11 cellular contexts compared by ENCODE assay signal in genomic region chr10:117503170-117503885, GRCh38. TPM values are rescaled to one million over a fixed set of nuclear protein-coding genes. Genes with fewer than 3 reads are reported as not detected.
A peak's percentile ranks its signal among the peaks of the same experiment; 100 is the strongest.
DNase-seq lines count a peak whose midpoint lies in the region; ATAC-seq and TF ChIP-seq lines count a peak whose summit lies in the region.
"Had no signal": no experiment of that assay in that cellular context is flagged by ENCODE, and none has a peak within 500 bp of the region (broad histone marks: within the 10 kb centered on the region; RNA-seq: fewer than 3 reads in every experiment).

No MANE protein-coding gene starts in this region.

- H3K4me3 ChIP-seq in sigmoid colon = no peak overlapping the region
- H3K4me3 ChIP-seq: A549, SJSA1 had no signal

- TF ChIP-seq CTCF in sigmoid colon (IDR thresholded peaks at IDR 0.05) (no peak), nephron progenitor cell (IDR thresholded peaks at IDR 0.05) (no peak)

- no peak overlapping the region for H3K27ac ChIP-seq in sigmoid colon
- H3K27ac ChIP-seq: A549, SJSA1 had no signal

- H3K9me3 Mint-ChIP-seq in nephron progenitor cell = no peaks in the 10 kb centered on the region

- WGBS in sigmoid colon, 2 donors = 40 to 43% methylated on average over 11 of the region's 11 CpGs

- H3K4me3 Mint-ChIP-seq in nephron progenitor cell = no peak overlapping the region
- H3K4me3 Mint-ChIP-seq: activated naive CD8-positive, alpha-beta T cell had no signal

- H3K27ac Mint-ChIP-seq in nephron progenitor cell = no peak overlapping the region
- H3K27ac Mint-ChIP-seq: activated naive CD8-positive, alpha-beta T cell had no signal

- H3K9me3 ChIP-seq in sigmoid colon = no peaks in the 10 kb centered on the region
- H3K9me3 ChIP-seq: A549, SJSA1 had no signal

- H3K36me3 Mint-ChIP-seq in nephron progenitor cell (ENCODE audit: low read depth) = no peaks in the 10 kb centered on the region
- H3K36me3 Mint-ChIP-seq: activated naive CD8-positive, alpha-beta T cell had no signal

- no peak for TF ChIP-seq POLR2A in sigmoid colon (IDR thresholded peaks at IDR 0.05)

- intact Hi-C loops in sigmoid colon (cut with DNase I) = no loop called here

- H3K27me3 Mint-ChIP-seq in nephron progenitor cell (ENCODE audit: low read depth, poor library complexity) = peaks cover 13% of the 10 kb centered on the region

- peak; percentile 26 to 27 for DNase-seq in NCI-H526 (lab: John Stamatoyannopoulos, UW)
- DNase-seq in NCI-H526 treated with DMSO at 0.1 percent for 48 hours (lab: John Stamatoyannopoulos, UW) = no peak
- peak; percentile 72 for DNase-seq in RPMI7951 (ENCODE audit: low read depth)
- DNase-seq in sigmoid colon = peak; percentile 20
- DNase-seq in nephron progenitor cell = no peak
- DNase-seq in iPS-NIHi11 (ENCODE audit: low spot score) = no peak

- ATAC-seq in HG03066 (IDR thresholded peaks at IDR 0.05; ENCODE audit: low read depth, unreplicated experiment) = peak; percentile 87
- no peak for ATAC-seq in GM18519 (IDR thresholded peaks at IDR 0.05; ENCODE audit: low FRiP score, unreplicated experiment)
- ATAC-seq: A549 had no signal

- H3K4me1 Mint-ChIP-seq in nephron progenitor cell = peaks cover 25% of the 10 kb centered on the region

- H3K36me3 ChIP-seq in sigmoid colon = no peaks in the 10 kb centered on the region
- H3K36me3 ChIP-seq: SJSA1 had no signal

- no peak for TF ChIP-seq EP300 in sigmoid colon (IDR thresholded peaks at IDR 0.05)

- peaks cover 0 to 10% (median 0%) of the 10 kb centered on the region in 3 donors for H3K27me3 ChIP-seq in sigmoid colon
- H3K27me3 ChIP-seq: SJSA1 had no signal

- H3K4me1 ChIP-seq in sigmoid colon = no peaks in the 10 kb centered on the region
- H3K4me1 ChIP-seq: A549, SJSA1 had no signal

RNA-seq across cellular contexts. Expression of gene EMX2, which starts 39.2 kb away (rescaled TPM):
- not detected in 2 replicates for total RNA-seq in RPMI7951 (2014; rRNA removed; shearing (Covaris generic))
- under 1 TPM in 1 of 4 donors, not detected in 3; 0.36 TPM for total RNA-seq in sigmoid colon
- not detected for polyA plus RNA-seq in sigmoid colon
- polyA plus RNA-seq: A549 had no signal

Comparison
In these comparisons a context has a peak if more than half of its experiments do, and no peak if none do; other contexts are left out.
1. DNase-seq: peak in NCI-H526 (2 of 2), RPMI7951 (single experiment) and sigmoid colon (single experiment); none in NCI-H526 treated with DMSO at 0.1 percent for 48 hours (single experiment), nephron progenitor cell (single experiment) and iPS-NIHi11 (single experiment).